37 cellular contexts compared by ENCODE assay signal in the genomic region with DNA sequence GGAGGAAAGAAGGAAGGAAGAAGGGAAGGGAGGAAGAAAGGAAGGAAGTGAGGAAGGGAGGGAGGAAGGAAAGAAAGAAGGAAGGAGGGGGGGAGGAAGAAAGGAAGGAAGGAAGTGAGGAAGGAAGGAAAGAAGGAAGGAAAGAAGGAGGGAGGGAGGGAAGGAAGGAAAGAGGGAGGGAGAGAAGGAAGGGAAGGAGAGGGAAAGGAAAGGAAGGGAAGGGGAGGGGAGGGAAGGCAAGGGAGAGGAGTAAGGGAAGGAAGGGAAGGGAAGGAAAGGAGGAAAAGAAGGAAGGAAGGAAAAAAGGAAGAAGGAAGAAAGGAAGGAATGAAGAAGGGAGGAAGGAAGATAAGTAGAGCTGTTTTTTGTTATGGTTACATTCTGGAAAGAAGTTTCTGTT.
"Had no signal": no experiment of that assay in that cellular context is flagged by ENCODE, and none has a peak within 500 bp of the region (broad histone marks: within the 10 kb centered on the region; RNA-seq: fewer than 3 reads in every experiment).

No MANE protein-coding gene starts in this region.

- H3K4me3 ChIP-seq: adrenal gland, cardiac muscle cell had no signal

- H3K4me1 Mint-ChIP-seq: activated B cell treated with CpG ODN at 0.5 μM for 24 hours; activated CD4-positive, alpha-beta T cell treated with anti-CD3 and anti-CD28 coated beads, Interleukin-2, amount 10 ng/mL, durations not matched to agents 24 days and 14 days; activated T-helper 17 cell treated with anti-CD3 and anti-CD28 coated beads, Interleukin-2, amount 50 U/mL, for 72 hours; brain; central memory CD8-positive, alpha-beta T cell had no signal

- ATAC-seq: activated CD8-positive, alpha-beta T cell treated with anti-CD3 and anti-CD28 coated beads for 36 hours; activated naive CD4-positive, alpha-beta T cell treated with anti-CD3 and anti-CD28 coated beads, Interleukin-2, amount 50 U/mL, for 72 hours; activated T-cell treated with anti-CD3 and anti-CD28 coated beads, Interleukin-2, amount 50 U/mL, for 4 hours; activated T-cell treated with anti-CD3 and anti-CD28 coated beads, Interleukin-2, amount 50 U/mL, for 72 hours; activated T-helper 17 cell treated with anti-CD3 and anti-CD28 coated beads, Interleukin-2, amount 50 U/mL, for 72 hours had no signal

- H3K9me3 ChIP-seq: adrenal gland had no signal

- H3K36me3 Mint-ChIP-seq: activated CD4-positive, alpha-beta memory T cell treated with anti-CD3 and anti-CD28 coated beads for 36 hours; activated naive CD4-positive, alpha-beta T cell treated with anti-CD3 and anti-CD28 coated beads, Interleukin-2, amount 50 U/mL, for 72 hours; brain had no signal

- H3K27ac Mint-ChIP-seq: activated B cell treated with CpG ODN at 0.5 μM for 24 hours; activated CD4-positive, alpha-beta memory T cell treated with anti-CD3 and anti-CD28 coated beads for 36 hours; activated CD4-positive, alpha-beta T cell treated with anti-CD3 and anti-CD28 coated beads, Interleukin-2, amount 10 ng/mL, durations not matched to agents 24 days and 14 days; activated CD8-positive, alpha-beta T cell treated with anti-CD3 and anti-CD28 coated beads for 36 hours; activated naive CD4-positive, alpha-beta T cell treated with anti-CD3 and anti-CD28 coated beads for 36 hours; activated naive CD4-positive, alpha-beta T cell treated with anti-CD3 and anti-CD28 coated beads, Interleukin-2, amount 50 U/mL, for 72 hours; activated T-cell treated with anti-CD3 and anti-CD28 coated beads, Interleukin-2, amount 50 U/mL, for 72 hours; activated T-helper 1 cell treated with anti-CD3 and anti-CD28 coated beads, Interleukin-12 subunit alpha, Interleukin-12 subunit beta, Interleukin-2, Interleukin-4 antibody, amounts not matched to agents 30 ng/mL and 10 ng/mL and 1 ng/mL, durations not matched to agents 14 hours and 24 hours and 36 hours; activated T-helper 17 cell treated with anti-CD3 and anti-CD28 coated beads, Interleukin-2, amount 50 U/mL, for 72 hours; brain; T-helper 1 cell treated with Interleukin-12 subunit alpha and Interleukin-12 subunit beta and Interleukin-4 antibody, amounts not matched to agents 30 μg/mL and 1 μg/mL, for 36 hours; T-helper 2 cell treated with Interferon-gamma antibody and Interleukin-4, amounts not matched to agents 5 μg/mL and 100 μg/mL, for 36 hours had no signal

- FAIRE-seq: astrocyte, TTC549 had no signal

- H3K27me3 Mint-ChIP-seq: activated B cell treated with CpG ODN at 0.5 μM for 24 hours; activated CD4-positive, alpha-beta memory T cell treated with anti-CD3 and anti-CD28 coated beads for 36 hours; activated CD4-positive, alpha-beta T cell treated with anti-CD3 and anti-CD28 coated beads, Interleukin-2, amount 10 ng/mL, durations not matched to agents 24 days and 14 days; activated CD8-positive, alpha-beta T cell treated with anti-CD3 and anti-CD28 coated beads for 36 hours; activated T-helper 17 cell treated with anti-CD3 and anti-CD28 coated beads, Interleukin-2, amount 50 U/mL, for 72 hours; brain; central memory CD8-positive, alpha-beta T cell had no signal

- H3K4me1 ChIP-seq: adrenal gland had no signal

- H3K36me3 ChIP-seq: adrenal gland, cardiac muscle cell, WERI-Rb-1 had no signal

- H3K4me3 Mint-ChIP-seq: activated B cell treated with CpG ODN at 0.5 μM for 24 hours; activated CD4-positive, alpha-beta memory T cell treated with anti-CD3 and anti-CD28 coated beads for 36 hours; activated CD4-positive, alpha-beta T cell treated with anti-CD3 and anti-CD28 coated beads, Interleukin-2, amount 10 ng/mL, durations not matched to agents 24 days and 14 days; activated CD8-positive, alpha-beta T cell treated with anti-CD3 and anti-CD28 coated beads for 36 hours; activated naive CD4-positive, alpha-beta T cell treated with anti-CD3 and anti-CD28 coated beads for 36 hours; activated T-cell treated with anti-CD3 and anti-CD28 coated beads, Interleukin-2, amount 50 U/mL, for 4 hours; activated T-cell treated with anti-CD3 and anti-CD28 coated beads, Interleukin-2, amount 50 U/mL, for 72 hours; activated T-helper 1 cell treated with anti-CD3 and anti-CD28 coated beads, Interleukin-12 subunit alpha, Interleukin-12 subunit beta, Interleukin-2, Interleukin-4 antibody, amounts not matched to agents 30 ng/mL and 10 ng/mL and 1 ng/mL, durations not matched to agents 14 hours and 24 hours and 36 hours; activated T-helper 17 cell treated with anti-CD3 and anti-CD28 coated beads, Interleukin-2, amount 50 U/mL, for 72 hours; brain; central memory CD8-positive, alpha-beta T cell; T-helper 1 cell treated with Interleukin-12 subunit alpha and Interleukin-12 subunit beta and Interleukin-4 antibody, amounts not matched to agents 30 μg/mL and 1 μg/mL, for 36 hours; T-helper 2 cell treated with Interferon-gamma antibody and Interleukin-4, amounts not matched to agents 5 μg/mL and 100 μg/mL, for 36 hours had no signal

- H3K27ac ChIP-seq: adrenal gland, cardiac muscle cell, WERI-Rb-1 had no signal

- H3K27me3 ChIP-seq: adrenal gland, cardiac muscle cell had no signal

- H3K9me3 Mint-ChIP-seq: activated naive CD4-positive, alpha-beta T cell treated with anti-CD3 and anti-CD28 coated beads for 36 hours; activated T-cell treated with anti-CD3 and anti-CD28 coated beads, Interleukin-2, amount 50 U/mL, for 4 hours; activated T-helper 1 cell treated with anti-CD3 and anti-CD28 coated beads, Interleukin-12 subunit alpha, Interleukin-12 subunit beta, Interleukin-2, Interleukin-4 antibody, amounts not matched to agents 30 ng/mL and 10 ng/mL and 1 ng/mL, durations not matched to agents 14 hours and 24 hours and 36 hours had no signal

- DNase-seq: activated B cell treated with CpG ODN at 0.5 μM for 24 hours; activated CD4-positive, alpha-beta memory T cell treated with anti-CD3 and anti-CD28 coated beads for 36 hours; activated CD4-positive, alpha-beta T cell treated with anti-CD3 and anti-CD28 coated beads for 4 hours; activated CD4-positive, alpha-beta T cell treated with anti-CD3 and anti-CD28 coated beads, Interleukin-2, amount 10 ng/mL, durations not matched to agents 24 days and 14 days; activated CD4-positive, alpha-beta T cell treated with anti-CD3 and anti-CD28 coated beads, Interleukin-2, amount 50 U/mL, for 1 hour; activated CD4-positive, alpha-beta T cell treated with anti-CD3 and anti-CD28 coated beads, Interleukin-2, amount 50 U/mL, for 4 hours; activated CD4-positive, CD25-positive, alpha-beta regulatory T cell treated with anti-CD3 and anti-CD28 coated beads, Interleukin-2, amount 50 U/mL, for 72 hours; activated CD8-positive, alpha-beta memory T cell treated with anti-CD3 and anti-CD28 coated beads, Interleukin-2, amount 50 U/mL, for 4 hours; activated CD8-positive, alpha-beta T cell treated with anti-CD3 and anti-CD28 coated beads for 36 hours; activated effector memory CD4-positive, alpha-beta T cell treated with anti-CD3 and anti-CD28 coated beads, Interleukin-2, amount 50 U/mL, for 16 hours; activated gamma-delta T cell treated with Interleukin-2 at 50 U/mL for 16 hours; activated naive CD4-positive, alpha-beta T cell; activated naive CD4-positive, alpha-beta T cell treated with anti-CD3 and anti-CD28 coated beads for 36 hours; activated naive CD4-positive, alpha-beta T cell treated with anti-CD3 and anti-CD28 coated beads, Interleukin-2, amount 50 U/mL, for 16 hours; activated T-cell treated with anti-CD3 and anti-CD28 coated beads for 4 hours; activated T-cell treated with anti-CD3 and anti-CD28 coated beads, Interleukin-2, amount 50 U/mL, for 1 hour; activated T-cell treated with anti-CD3 and anti-CD28 coated beads, Interleukin-2, amount 50 U/mL, for 4 hours; activated T-cell treated with anti-CD3 and anti-CD28 coated beads, Interleukin-2, amount 50 U/mL, for 72 hours; adrenal gland; amniotic stem cell; aorta; caudate nucleus; cerebellar nuclear complex; T-helper 1 cell; T-helper 2 cell; T-helper 9 cell; WERI-Rb-1 had no signal
